In the genomic region with DNA sequence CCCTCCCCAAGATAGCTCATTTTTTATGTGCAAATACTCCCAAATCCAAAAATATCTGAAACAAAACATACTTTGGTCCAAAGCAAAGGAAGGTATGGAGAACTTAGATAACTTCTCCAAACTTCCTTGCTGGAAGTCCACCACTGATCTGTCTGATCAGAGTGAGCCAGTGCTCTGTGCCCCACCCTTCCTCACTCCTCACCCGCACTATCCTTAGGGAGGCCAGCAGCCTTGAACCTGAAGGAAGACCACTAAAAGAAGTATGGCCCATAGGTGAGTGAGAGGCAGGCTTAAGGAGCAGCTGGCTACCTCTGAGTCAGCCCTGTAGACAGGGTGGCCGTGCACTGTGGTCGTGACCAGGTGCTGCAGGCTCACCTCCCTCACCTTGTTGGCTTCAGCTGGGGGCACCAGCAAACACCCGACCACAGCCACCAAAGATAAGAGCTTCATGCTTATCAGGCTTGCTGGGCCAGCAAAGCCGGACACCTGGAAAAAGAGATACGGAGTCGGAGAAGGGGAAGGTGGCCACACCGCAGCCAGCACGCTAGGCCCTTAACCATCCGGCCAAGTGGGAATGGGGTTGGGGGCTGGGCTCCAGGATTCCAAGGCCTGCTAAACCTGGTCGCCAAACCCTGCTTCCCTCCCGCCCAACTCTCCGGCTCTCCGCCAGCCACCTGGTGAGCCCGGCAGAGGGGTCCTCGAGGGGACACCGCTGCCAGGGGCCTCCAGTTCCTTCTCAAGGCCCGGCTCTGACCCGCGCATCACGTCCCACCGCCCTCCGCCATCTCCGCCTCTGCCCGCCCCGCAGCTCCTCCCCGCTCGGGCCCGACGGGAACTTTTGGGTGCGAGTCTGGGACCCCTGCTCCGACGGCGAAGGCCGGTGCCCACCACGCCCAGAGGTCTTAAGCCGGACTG, we compare ENCODE assay signal across 8 cellular contexts. TPM values are rescaled to one million over a fixed set of nuclear protein-coding genes. Genes with fewer than 3 reads are reported as not detected.
DNase-seq lines count a peak whose midpoint lies in the region; ATAC-seq and TF ChIP-seq lines count a peak whose summit lies in the region.

No MANE protein-coding gene starts in this region.

- no peaks in the 10 kb centered on the region for H3K9me3 ChIP-seq in muscle layer of duodenum (ENCODE audit: control insufficient read depth in 1 of 2, low read length in 2 of 2)

- H3K36me3 Mint-ChIP-seq in Calu3 (ENCODE audit: insufficient read depth, unreplicated experiment), result peaks cover 29% of the 10 kb centered on the region

- peaks cover 22% of the 10 kb centered on the region in 2 donors for H3K36me3 ChIP-seq in muscle layer of duodenum (ENCODE audit: control insufficient read depth in 1 of 2, insufficient read depth in 2 of 2, low read length in 2 of 2)

- H3K4me3 ChIP-seq in dorsolateral prefrontal cortex (peak overlapping the region; percentile 55 to 98 (median 90)), muscle layer of duodenum (ENCODE audit: low read depth in 1 of 2, low read length in 2 of 2) (peak overlapping the region; percentile 81 to 89)

- H3K9me3 Mint-ChIP-seq in Calu3 (ENCODE audit: low read depth, unreplicated experiment), result no peaks in the 10 kb centered on the region

- DNase-seq in Calu3 (no peak), OCI-M1 (lab: John Stamatoyannopoulos, UW) (peak; percentile 81), dorsolateral prefrontal cortex (peak in 2 of 10 donors; percentile 30 to 49), ecto neural progenitor cell (ENCODE audit: low spot score) (no peak), putamen (ENCODE audit: low spot score) (no peak)

- BruUV-seq in Calu3 (replicated peaks; lab: Mats Ljungman, UMichigan), result TSS peak; percentile 22

- H3K27me3 ChIP-seq in dorsolateral prefrontal cortex (no peaks in the 10 kb centered on the region), muscle layer of duodenum (ENCODE audit: low read depth, low read length) (no peaks in the 10 kb centered on the region)

- peaks cover 32% of the 10 kb centered on the region for H3K27me3 Mint-ChIP-seq in Calu3 (ENCODE audit: unreplicated experiment)

- peak overlapping the region; percentile 73 for H3K27ac Mint-ChIP-seq in Calu3 (ENCODE audit: unreplicated experiment)

- no peaks in the 10 kb centered on the region for H3K4me1 Mint-ChIP-seq in Calu3 (ENCODE audit: low read depth, unreplicated experiment)

- H3K4me3 Mint-ChIP-seq in Calu3 (ENCODE audit: low read depth, unreplicated experiment), result peak overlapping the region; percentile 84

- CTCF ChIA-PET in Calu3 (lab: Charles Lee), result interaction anchor here (0.6 to 1.2 kb wide), 3 partner anchors 17 to 182 kb away, joined by 3 to 4 read pairs (median 3); no protein-coding TSS in a partner anchor

- intact Hi-C loops in Calu3 (cut with micrococcal nuclease; ENCODE audit: unreplicated experiment), result no loop called here
- intact Hi-C loops in dorsolateral prefrontal cortex (cut with DNase I), result loop anchor here (2.0 kb wide), 1 partner anchor 17 kb away; no protein-coding TSS in a partner anchor

- TF ChIP-seq CTCF in Calu3 (IDR thresholded peaks at IDR 0.05; ENCODE audit: unreplicated experiment) (no peak), dorsolateral prefrontal cortex (IDR thresholded peaks at IDR 0.05 in 54 of 56, conservative IDR thresholded peaks at IDR 0.05 in 2 of 56; ENCODE audit: low read depth in 1 of 56, partially characterized antibody in 56 of 56) (peak in 1 of 56 donors; percentile 11)

- peaks cover 9 to 20% of the 10 kb centered on the region in 2 donors for H3K4me1 ChIP-seq in muscle layer of duodenum (ENCODE audit: control insufficient read depth in 1 of 2, insufficient read depth in 2 of 2, low read length in 2 of 2)

- ATAC-seq in GM19043 (IDR thresholded peaks at IDR 0.05; ENCODE audit: low read depth, unreplicated experiment), result peak; percentile 62
- peak; percentile 53 for ATAC-seq in HG03103 (IDR thresholded peaks at IDR 0.05; ENCODE audit: low read depth, unreplicated experiment)

- peak overlapping the region in 41 of 59 donors; percentile 7 to 85 (median 60) for H3K27ac ChIP-seq in dorsolateral prefrontal cortex
- H3K27ac ChIP-seq in muscle layer of duodenum (ENCODE audit: low read length), result no peak overlapping the region

RNA-seq across cellular contexts. Expression of gene TMEM9, which starts 0.5 kb away (rescaled TPM):
- total RNA-seq in Calu3 (2022) (84.0 and 99.5 TPM in 2 replicates), dorsolateral prefrontal cortex (100 to 1,000 TPM in 22 of 120 experiments, 10 to 100 TPM in 98; 57.9 to 136 (median 90.5) TPM)

RNA-seq across cellular contexts. Expression of gene ASCL5, which starts 26.7 kb away (rescaled TPM):
- 0.27 TPM in 1 of 2 replicates, not detected in the other for total RNA-seq in Calu3 (2022)
- total RNA-seq in dorsolateral prefrontal cortex, result 1 to 10 TPM in 3 of 120 experiments, under 1 TPM in 65, not detected in 52; 0.26 to 1.5 (median 0.48) TPM

RNA-seq across cellular contexts. Expression of gene IGFN1, which starts 36.9 kb away (rescaled TPM):
- total RNA-seq in Calu3 (2022) (not detected in 2 replicates), dorsolateral prefrontal cortex (10 to 100 TPM in 2 of 120 experiments, 1 to 10 TPM in 62, under 1 TPM in 53, not detected in 3; 0.07 to 14.1 (median 1.2) TPM)

RNA-seq across cellular contexts. Expression of gene CACNA1S, which starts 41.5 kb away (rescaled TPM):
- total RNA-seq in Calu3 (2022) (not detected in 2 replicates), dorsolateral prefrontal cortex (1 to 10 TPM in 2 of 120 experiments, under 1 TPM in 115, not detected in 3; 0.09 to 1.2 (median 0.32) TPM)
